36 cellular contexts compared by ENCODE assay signal in the genomic region with DNA sequence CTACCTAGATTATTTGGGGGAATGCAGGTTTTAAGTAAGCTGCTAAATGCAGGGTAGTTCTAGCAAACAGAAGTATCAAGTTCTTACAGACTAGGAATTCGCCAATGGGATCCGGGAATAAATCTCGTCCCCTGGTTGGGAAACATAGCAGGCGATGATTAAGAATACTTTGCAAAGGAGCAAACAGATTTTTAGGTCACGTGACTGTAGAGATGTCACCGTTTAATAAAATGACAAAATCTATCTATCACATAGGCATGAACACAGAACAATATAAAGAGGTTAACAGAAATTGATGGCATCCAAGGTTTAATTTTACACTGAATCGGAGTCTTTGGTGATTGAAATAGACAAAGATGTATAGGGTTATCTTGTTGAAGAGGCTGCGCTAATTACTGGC.
"Had no signal": no experiment of that assay in that cellular context is flagged by ENCODE, and none has a peak within 500 bp of the region (broad histone marks: within the 10 kb centered on the region; RNA-seq: fewer than 3 reads in every experiment).

No MANE protein-coding gene starts in this region.

- H3K4me1 ChIP-seq: adrenal gland, breast epithelium had no signal

- DNase-seq: activated B cell treated with CpG ODN at 0.5 μM for 24 hours; activated CD4-positive, alpha-beta memory T cell treated with anti-CD3 and anti-CD28 coated beads for 36 hours; activated CD4-positive, alpha-beta T cell treated with anti-CD3 and anti-CD28 coated beads for 4 hours; activated CD4-positive, alpha-beta T cell treated with anti-CD3 and anti-CD28 coated beads, Interleukin-2, amount 10 ng/mL, durations not matched to agents 24 days and 14 days; activated CD4-positive, alpha-beta T cell treated with anti-CD3 and anti-CD28 coated beads, Interleukin-2, amount 50 U/mL, for 1 hour; activated CD4-positive, alpha-beta T cell treated with anti-CD3 and anti-CD28 coated beads, Interleukin-2, amount 50 U/mL, for 4 hours; activated CD4-positive, CD25-positive, alpha-beta regulatory T cell treated with anti-CD3 and anti-CD28 coated beads, Interleukin-2, amount 50 U/mL, for 72 hours; activated CD8-positive, alpha-beta memory T cell treated with anti-CD3 and anti-CD28 coated beads, Interleukin-2, amount 50 U/mL, for 4 hours; activated CD8-positive, alpha-beta T cell treated with anti-CD3 and anti-CD28 coated beads for 36 hours; activated effector memory CD4-positive, alpha-beta T cell treated with anti-CD3 and anti-CD28 coated beads, Interleukin-2, amount 50 U/mL, for 16 hours; activated gamma-delta T cell treated with Interleukin-2 at 50 U/mL for 16 hours; activated naive CD4-positive, alpha-beta T cell; activated naive CD4-positive, alpha-beta T cell treated with anti-CD3 and anti-CD28 coated beads for 36 hours; activated naive CD4-positive, alpha-beta T cell treated with anti-CD3 and anti-CD28 coated beads, Interleukin-2, amount 50 U/mL, for 16 hours; activated naive CD8-positive, alpha-beta T cell treated with anti-CD3 and anti-CD28 coated beads for 36 hours; activated T-cell treated with anti-CD3 and anti-CD28 coated beads for 4 hours; activated T-cell treated with anti-CD3 and anti-CD28 coated beads, Interleukin-2, amount 50 U/mL, for 1 hour; activated T-cell treated with anti-CD3 and anti-CD28 coated beads, Interleukin-2, amount 50 U/mL, for 4 hours; activated T-cell treated with anti-CD3 and anti-CD28 coated beads, Interleukin-2, amount 50 U/mL, for 72 hours; adrenal gland; amniotic stem cell; aorta; brain microvascular endothelial cell; central memory CD4-positive, alpha-beta T cell; T-helper 2 cell; T-helper 9 cell had no signal

- H3K27ac ChIP-seq: adrenal gland, body of pancreas, brain microvascular endothelial cell, breast epithelium, VCaP had no signal

- H3K9me3 ChIP-seq: adrenal gland, body of pancreas, breast epithelium had no signal

- FAIRE-seq: astrocyte, TTC549 had no signal

- H3K36me3 Mint-ChIP-seq: activated CD4-positive, alpha-beta memory T cell treated with anti-CD3 and anti-CD28 coated beads for 36 hours had no signal

- H3K27me3 ChIP-seq: adrenal gland, body of pancreas, brain microvascular endothelial cell, breast epithelium had no signal

- H3K36me3 ChIP-seq: adrenal gland, brain microvascular endothelial cell, breast epithelium had no signal

- H3K4me3 ChIP-seq: adrenal gland, body of pancreas, breast epithelium had no signal

- H3K9me3 Mint-ChIP-seq: activated B cell treated with CpG ODN at 0.5 μM for 24 hours; activated CD4-positive, alpha-beta memory T cell treated with anti-CD3 and anti-CD28 coated beads for 36 hours; activated CD4-positive, alpha-beta T cell treated with anti-CD3 and anti-CD28 coated beads, Interleukin-2, amount 10 ng/mL, durations not matched to agents 24 days and 14 days; activated T-cell treated with anti-CD3 and anti-CD28 coated beads, Interleukin-2, amount 50 U/mL, for 4 hours; activated T-helper 1 cell treated with anti-CD3 and anti-CD28 coated beads, Interleukin-12 subunit alpha, Interleukin-12 subunit beta, Interleukin-2, Interleukin-4 antibody, amounts not matched to agents 30 ng/mL and 10 ng/mL and 1 ng/mL, durations not matched to agents 14 hours and 24 hours and 36 hours; T-helper 1 cell treated with Interleukin-12 subunit alpha and Interleukin-12 subunit beta and Interleukin-4 antibody, amounts not matched to agents 30 μg/mL and 1 μg/mL, for 36 hours; T-helper 2 cell treated with Interferon-gamma antibody and Interleukin-4, amounts not matched to agents 5 μg/mL and 100 μg/mL, for 36 hours had no signal

- H3K27me3 Mint-ChIP-seq: activated B cell treated with CpG ODN at 0.5 μM for 24 hours; activated CD4-positive, alpha-beta memory T cell treated with anti-CD3 and anti-CD28 coated beads for 36 hours; activated CD8-positive, alpha-beta T cell treated with anti-CD3 and anti-CD28 coated beads for 36 hours; activated naive CD8-positive, alpha-beta T cell treated with anti-CD3 and anti-CD28 coated beads for 36 hours; activated T-helper 17 cell treated with anti-CD3 and anti-CD28 coated beads, Interleukin-2, amount 50 U/mL, for 72 hours had no signal

- H3K4me3 Mint-ChIP-seq: activated B cell treated with CpG ODN at 0.5 μM for 24 hours; activated CD4-positive, alpha-beta memory T cell treated with anti-CD3 and anti-CD28 coated beads for 36 hours; activated CD4-positive, alpha-beta T cell treated with anti-CD3 and anti-CD28 coated beads, Interleukin-2, amount 10 ng/mL, durations not matched to agents 24 days and 14 days; activated CD8-positive, alpha-beta T cell treated with anti-CD3 and anti-CD28 coated beads for 36 hours; activated naive CD4-positive, alpha-beta T cell treated with anti-CD3 and anti-CD28 coated beads for 36 hours; activated naive CD8-positive, alpha-beta T cell treated with anti-CD3 and anti-CD28 coated beads for 36 hours; activated T-cell treated with anti-CD3 and anti-CD28 coated beads, Interleukin-2, amount 50 U/mL, for 4 hours; activated T-cell treated with anti-CD3 and anti-CD28 coated beads, Interleukin-2, amount 50 U/mL, for 72 hours; activated T-helper 1 cell treated with anti-CD3 and anti-CD28 coated beads, Interleukin-12 subunit alpha, Interleukin-12 subunit beta, Interleukin-2, Interleukin-4 antibody, amounts not matched to agents 30 ng/mL and 10 ng/mL and 1 ng/mL, durations not matched to agents 14 hours and 24 hours and 36 hours; activated T-helper 17 cell treated with anti-CD3 and anti-CD28 coated beads, Interleukin-2, amount 50 U/mL, for 72 hours; T-helper 1 cell treated with Interleukin-12 subunit alpha and Interleukin-12 subunit beta and Interleukin-4 antibody, amounts not matched to agents 30 μg/mL and 1 μg/mL, for 36 hours; T-helper 2 cell treated with Interferon-gamma antibody and Interleukin-4, amounts not matched to agents 5 μg/mL and 100 μg/mL, for 36 hours had no signal

- ATAC-seq: activated CD8-positive, alpha-beta T cell treated with anti-CD3 and anti-CD28 coated beads for 36 hours; activated naive CD4-positive, alpha-beta T cell treated with anti-CD3 and anti-CD28 coated beads, Interleukin-2, amount 50 U/mL, for 72 hours; activated T-cell treated with anti-CD3 and anti-CD28 coated beads, Interleukin-2, amount 50 U/mL, for 4 hours; activated T-cell treated with anti-CD3 and anti-CD28 coated beads, Interleukin-2, amount 50 U/mL, for 72 hours; activated T-helper 17 cell treated with anti-CD3 and anti-CD28 coated beads, Interleukin-2, amount 50 U/mL, for 72 hours; body of pancreas had no signal

- H3K27ac Mint-ChIP-seq: activated B cell treated with CpG ODN at 0.5 μM for 24 hours; activated CD4-positive, alpha-beta memory T cell treated with anti-CD3 and anti-CD28 coated beads for 36 hours; activated CD4-positive, alpha-beta T cell treated with anti-CD3 and anti-CD28 coated beads, Interleukin-2, amount 10 ng/mL, durations not matched to agents 24 days and 14 days; activated CD8-positive, alpha-beta T cell treated with anti-CD3 and anti-CD28 coated beads for 36 hours; activated naive CD4-positive, alpha-beta T cell treated with anti-CD3 and anti-CD28 coated beads for 36 hours; activated naive CD4-positive, alpha-beta T cell treated with anti-CD3 and anti-CD28 coated beads, Interleukin-2, amount 50 U/mL, for 72 hours; activated T-cell treated with anti-CD3 and anti-CD28 coated beads, Interleukin-2, amount 50 U/mL, for 72 hours; activated T-helper 1 cell treated with anti-CD3 and anti-CD28 coated beads, Interleukin-12 subunit alpha, Interleukin-12 subunit beta, Interleukin-2, Interleukin-4 antibody, amounts not matched to agents 30 ng/mL and 10 ng/mL and 1 ng/mL, durations not matched to agents 14 hours and 24 hours and 36 hours; activated T-helper 17 cell treated with anti-CD3 and anti-CD28 coated beads, Interleukin-2, amount 50 U/mL, for 72 hours; T-helper 1 cell treated with Interleukin-12 subunit alpha and Interleukin-12 subunit beta and Interleukin-4 antibody, amounts not matched to agents 30 μg/mL and 1 μg/mL, for 36 hours; T-helper 2 cell treated with Interferon-gamma antibody and Interleukin-4, amounts not matched to agents 5 μg/mL and 100 μg/mL, for 36 hours had no signal
